In genomic region chr1:231337472-231338269, GRCh38 we compare ENCODE assay signal across 8 cellular contexts. TPM values are rescaled to one million over a fixed set of nuclear protein-coding genes. Genes with fewer than 3 reads are reported as not detected.
DNase-seq lines count a peak whose midpoint lies in the region; ATAC-seq, FAIRE-seq and TF ChIP-seq lines count a peak whose summit lies in the region.

A gene with protein sequence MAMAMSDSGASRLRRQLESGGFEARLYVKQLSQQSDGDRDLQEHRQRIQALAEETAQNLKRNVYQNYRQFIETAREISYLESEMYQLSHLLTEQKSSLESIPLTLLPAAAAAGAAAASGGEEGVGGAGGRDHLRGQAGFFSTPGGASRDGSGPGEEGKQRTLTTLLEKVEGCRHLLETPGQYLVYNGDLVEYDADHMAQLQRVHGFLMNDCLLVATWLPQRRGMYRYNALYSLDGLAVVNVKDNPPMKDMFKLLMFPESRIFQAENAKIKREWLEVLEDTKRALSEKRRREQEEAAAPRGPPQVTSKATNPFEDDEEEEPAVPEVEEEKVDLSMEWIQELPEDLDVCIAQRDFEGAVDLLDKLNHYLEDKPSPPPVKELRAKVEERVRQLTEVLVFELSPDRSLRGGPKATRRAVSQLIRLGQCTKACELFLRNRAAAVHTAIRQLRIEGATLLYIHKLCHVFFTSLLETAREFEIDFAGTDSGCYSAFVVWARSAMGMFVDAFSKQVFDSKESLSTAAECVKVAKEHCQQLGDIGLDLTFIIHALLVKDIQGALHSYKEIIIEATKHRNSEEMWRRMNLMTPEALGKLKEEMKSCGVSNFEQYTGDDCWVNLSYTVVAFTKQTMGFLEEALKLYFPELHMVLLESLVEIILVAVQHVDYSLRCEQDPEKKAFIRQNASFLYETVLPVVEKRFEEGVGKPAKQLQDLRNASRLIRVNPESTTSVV (minus strand): TSS chr1:231337852. CDS start chr1:231337745, 107 bp downstream.

- 0% methylated on average over 70 to 74 of the region's 74 CpGs for WGBS in aorta, 2 donors

- peaks cover 86% of the 10 kb centered on the region for H3K79me2 ChIP-seq in astrocyte (ENCODE audit: insufficient read depth, low read length)

- peak; percentile 67 for ATAC-seq in GM18505 (IDR thresholded peaks at IDR 0.05; ENCODE audit: unreplicated experiment)
- ATAC-seq in HG02973 (IDR thresholded peaks at IDR 0.05; ENCODE audit: unreplicated experiment) = peak; percentile 69
- peak; percentile 97 for ATAC-seq in aorta (ENCODE audit: low FRiP score)

- no peaks in the 10 kb centered on the region for H3K27me3 ChIP-seq in astrocyte (ENCODE audit: insufficient read depth, low read length)
- no peaks in the 10 kb centered on the region for H3K27me3 ChIP-seq in rectal smooth muscle tissue (ENCODE audit: control insufficient read depth, insufficient read depth, low read length)
- no peaks in the 10 kb centered on the region for H3K27me3 ChIP-seq in aorta (ENCODE audit: control insufficient read depth in 1 of 2, insufficient read depth in 2 of 2, low read length in 1 of 2)

- H3K4me2 ChIP-seq in astrocyte (ENCODE audit: low read length) = peak within 1 kb of the TSS; percentile 96

- peak; percentile 92 for DNase-seq in NCI-H2029 (lab: John Stamatoyannopoulos, UW)
- DNase-seq in T-helper 22 cell (ENCODE audit: low read depth) = peak; percentile 92
- DNase-seq in astrocyte (ENCODE audit: low read depth) = peak; percentile 86
- DNase-seq in hepatic stellate cell (ENCODE audit: low spot score) = peak; percentile 98
- DNase-seq in aorta = peak; percentile 96 to 99

- H3K9me3 ChIP-seq in astrocyte (ENCODE audit: insufficient read depth, low read depth, low read length) (no peaks in the 10 kb centered on the region), aorta (ENCODE audit: control insufficient read depth, low read length) (no peaks in the 10 kb centered on the region)

- H3K9ac ChIP-seq in astrocyte (ENCODE audit: low read length) (peak within 1 kb of the TSS; percentile 99), rectal smooth muscle tissue (ENCODE audit: low read length) (peak within 1 kb of the TSS; percentile 98)

- H4K20me1 ChIP-seq in astrocyte (ENCODE audit: insufficient read depth, low read length) = peaks cover 46% of the 10 kb centered on the region

- no peaks in the 10 kb centered on the region for H3K27me3 Mint-ChIP-seq in astrocyte (ENCODE audit: low read depth, unreplicated experiment)

- peak within 1 kb of the TSS; percentile 99 for H3K4me3 ChIP-seq in astrocyte (ENCODE audit: insufficient read depth, low read depth, low read length)
- peak within 1 kb of the TSS; percentile 96 for H3K4me3 ChIP-seq in rectal smooth muscle tissue (ENCODE audit: low read length)
- H3K4me3 ChIP-seq in aorta (ENCODE audit: low read length in 2 of 2) = peak within 1 kb of the TSS; percentile 78 to 93

- H3K4me1 ChIP-seq in astrocyte (ENCODE audit: insufficient read depth, low read length) = peaks cover 41% of the 10 kb centered on the region
- peaks cover 33% of the 10 kb centered on the region for H3K4me1 ChIP-seq in rectal smooth muscle tissue (ENCODE audit: control insufficient read depth, insufficient read depth, low read length)
- peaks cover 8 to 13% of the 10 kb centered on the region in 2 donors for H3K4me1 ChIP-seq in aorta (ENCODE audit: control insufficient read depth in 1 of 2, insufficient read depth in 2 of 2, low read length in 2 of 2)

- H3K36me3 Mint-ChIP-seq in astrocyte (ENCODE audit: low read depth, unreplicated experiment) = no peaks in the 10 kb centered on the region

- peaks cover 31% of the 10 kb centered on the region for H3K4me1 Mint-ChIP-seq in astrocyte (ENCODE audit: low read depth, unreplicated experiment)

- FAIRE-seq in astrocyte (lab: Jason Lieb, UNC) = peak; percentile 32

- no peaks in the 10 kb centered on the region for H3K9me3 Mint-ChIP-seq in astrocyte (ENCODE audit: unreplicated experiment)

- peak within 1 kb of the TSS; percentile 96 for H2AFZ ChIP-seq in astrocyte (ENCODE audit: low read depth, low read length)

- H3K36me3 ChIP-seq in astrocyte (ENCODE audit: insufficient read depth, low read length) = peaks cover 3% of the 10 kb centered on the region
- peaks cover 2% of the 10 kb centered on the region for H3K36me3 ChIP-seq in rectal smooth muscle tissue (ENCODE audit: control insufficient read depth, insufficient read depth, low read length)
- peaks cover 0 to 2% of the 10 kb centered on the region in 2 donors for H3K36me3 ChIP-seq in aorta (ENCODE audit: control insufficient read depth in 1 of 2, insufficient read depth in 2 of 2, low read length in 1 of 2)

- peak within 1 kb of the TSS; percentile 100 for H3K27ac ChIP-seq in astrocyte (ENCODE audit: low read depth, low read length)
- peak within 1 kb of the TSS; percentile 99 for H3K27ac ChIP-seq in rectal smooth muscle tissue (ENCODE audit: low read depth, low read length)
- H3K27ac ChIP-seq in aorta (ENCODE audit: low read depth in 1 of 2, low read length in 2 of 2) = peak within 1 kb of the TSS; percentile 73 to 89

- peak; percentile 88 for TF ChIP-seq POLR2A in GM18505 (IDR thresholded peaks at IDR 0.05; ENCODE audit: borderline replicate concordance, extremely low read depth, insufficient read depth, insufficient read length)

- no peak for TF ChIP-seq CTCF in astrocyte (IDR thresholded peaks at IDR 0.05; ENCODE audit: insufficient read depth, low read depth, low read length)

- intact Hi-C loops in aorta (cut with DNase I) = loop anchor here in 1 of 2 donors (1.0 to 5.0 kb wide), 3 partner anchors 85 to 190 kb away; partner anchors contain the start of genes EGLN1 and GNPAT

- peak within 1 kb of the TSS; percentile 97 for H3K4me3 Mint-ChIP-seq in astrocyte (ENCODE audit: unreplicated experiment)

- peak within 1 kb of the TSS; percentile 99 for H3K27ac Mint-ChIP-seq in astrocyte (ENCODE audit: unreplicated experiment)

RNA-seq across cellular contexts. Expression of the gene that starts here (rescaled TPM):
- total RNA-seq in astrocyte = 14.7 and 15.2 TPM in 2 replicates
- 10 to 100 TPM; 15.7 to 17.2 TPM for total RNA-seq in aorta
- polyA plus RNA-seq in aorta = 1 to 10 TPM; 3.4 to 5.6 TPM

Comparison
In these comparisons a context has a peak if more than half of its experiments do, and no peak if none do; other contexts are left out.
1. Peak in every context shown above with its lines: DNase-seq, ATAC-seq, H3K4me3 ChIP-seq and H3K27ac ChIP-seq.